In genomic region chr2:165015052-165015642, GRCh38 we compare ENCODE assay signal across 8 cellular contexts. TPM values are rescaled to one million over a fixed set of nuclear protein-coding genes. Genes with fewer than 3 reads are reported as not detected.
DNase-seq lines count a peak whose midpoint lies in the region; ATAC-seq and TF ChIP-seq lines count a peak whose summit lies in the region.

No MANE protein-coding gene starts in this region.

- DNase-seq in CD4-positive, alpha-beta memory T cell, result peak in 4 of 5 donors; percentile 15 to 28 (median 20)
- DNase-seq in NCI-H526 treated with DMSO at 0.1 percent for 48 hours (lab: John Stamatoyannopoulos, UW) (peak; percentile 50), erythroblast (lab: John Stamatoyannopoulos, UW) (peak; percentile 74 to 82), thyroid gland (peak; percentile 61 to 74)
- peak; percentile 5 to 29 for DNase-seq in activated CD8-positive, alpha-beta memory T cell treated with anti-CD3 and anti-CD28 coated beads for 1 hour (ENCODE audit: extremely low read depth in 1 of 2, low read depth in 1 of 2)
- DNase-seq in naive thymus-derived CD8-positive, alpha-beta T cell, result peak in 9 of 10 donors; percentile 15 to 68 (median 34)

- no peaks in the 10 kb centered on the region for H3K36me3 ChIP-seq in CD4-positive, alpha-beta memory T cell (ENCODE audit: insufficient read depth, low read length)
- H3K36me3 ChIP-seq in thyroid gland, result no peaks in the 10 kb centered on the region

- intact Hi-C loops in CD4-positive, alpha-beta memory T cell (cut with micrococcal nuclease), result no loop called here
- intact Hi-C loops in thyroid gland (cut with DNase I), result loop anchor here (10.0 kb wide), 1 partner anchor 280 kb away; no protein-coding TSS in a partner anchor

- TF ChIP-seq POLR2A in erythroblast (IDR thresholded peaks at IDR 0.05; ENCODE audit: low read length), result no peak
- TF ChIP-seq POLR2A in thyroid gland (IDR thresholded peaks at IDR 0.05), result no peak

- H3K27ac ChIP-seq in CD4-positive, alpha-beta memory T cell (ENCODE audit: low read depth, low read length), result no peak overlapping the region
- H3K27ac ChIP-seq in thyroid gland, result no peak overlapping the region

- H3K27me3 ChIP-seq in CD4-positive, alpha-beta memory T cell (ENCODE audit: insufficient read depth, low read length), result no peaks in the 10 kb centered on the region
- H3K27me3 ChIP-seq in thyroid gland, result no peaks in the 10 kb centered on the region

- H3K4me1 Mint-ChIP-seq in CD4-positive, alpha-beta memory T cell, result no peaks in the 10 kb centered on the region
- H3K4me1 Mint-ChIP-seq in naive thymus-derived CD8-positive, alpha-beta T cell, result peaks cover 0 to 16% (median under 1%) of the 10 kb centered on the region in 4 donors

- peaks cover 4 to 5% of the 10 kb centered on the region in 2 donors for H3K27me3 Mint-ChIP-seq in CD4-positive, alpha-beta memory T cell
- H3K27me3 Mint-ChIP-seq in naive thymus-derived CD8-positive, alpha-beta T cell, result peaks cover 2 to 16% (median 8%) of the 10 kb centered on the region in 5 donors

- H3K27ac Mint-ChIP-seq in CD4-positive, alpha-beta memory T cell, result no peak overlapping the region
- no peak overlapping the region for H3K27ac Mint-ChIP-seq in naive thymus-derived CD8-positive, alpha-beta T cell

- POLR2A ChIA-PET in CD4-positive, alpha-beta memory T cell (lab: Charles Lee; ENCODE audit: partially characterized antibody), result no interaction called here
- POLR2A ChIA-PET in naive thymus-derived CD8-positive, alpha-beta T cell (lab: Charles Lee), result no interaction called here

- no peaks in the 10 kb centered on the region for H3K9me3 ChIP-seq in CD4-positive, alpha-beta memory T cell (ENCODE audit: control insufficient read depth in 1 of 2, low read length in 2 of 2)
- H3K9me3 ChIP-seq in thyroid gland, result no peaks in the 10 kb centered on the region

- no peaks in the 10 kb centered on the region for H3K36me3 Mint-ChIP-seq in CD4-positive, alpha-beta memory T cell
- H3K36me3 Mint-ChIP-seq in naive thymus-derived CD8-positive, alpha-beta T cell, result no peaks in the 10 kb centered on the region

- WGBS in thyroid gland, 2 donors, result 18 to 20% methylated on average over 4 of the region's 4 CpGs

- no peaks in the 10 kb centered on the region for H3K4me1 ChIP-seq in CD4-positive, alpha-beta memory T cell (ENCODE audit: insufficient read depth, low read length)
- no peaks in the 10 kb centered on the region for H3K4me1 ChIP-seq in thyroid gland

- no peak overlapping the region for H3K4me3 Mint-ChIP-seq in CD4-positive, alpha-beta memory T cell
- no peak overlapping the region for H3K4me3 Mint-ChIP-seq in naive thymus-derived CD8-positive, alpha-beta T cell

- H3K4me3 ChIP-seq in CD4-positive, alpha-beta memory T cell (ENCODE audit: low read length in 2 of 2), result no peak overlapping the region
- no peak overlapping the region for H3K4me3 ChIP-seq in thyroid gland (replicated peaks in 1 of 3)

- H3K9me3 Mint-ChIP-seq in CD4-positive, alpha-beta memory T cell, result no peaks in the 10 kb centered on the region
- H3K9me3 Mint-ChIP-seq in naive thymus-derived CD8-positive, alpha-beta T cell, result no peaks in the 10 kb centered on the region

- ATAC-seq in GM19328 (IDR thresholded peaks at IDR 0.05; ENCODE audit: unreplicated experiment) (peak; percentile 60), HG03439 (IDR thresholded peaks at IDR 0.05; ENCODE audit: unreplicated experiment) (peak; percentile 83)
- ATAC-seq in naive thymus-derived CD8-positive, alpha-beta T cell, result peak in 1 of 2 donors; percentile 43

- CTCF ChIA-PET in CD4-positive, alpha-beta memory T cell (lab: Charles Lee; ENCODE audit: partially characterized antibody), result interaction anchor here (0.8 to 1.4 kb wide), 4 partner anchors 14 to 859 kb away, joined by 3 to 6 read pairs (median 4); no protein-coding TSS in a partner anchor

- TF ChIP-seq CTCF in thyroid gland (IDR thresholded peaks at IDR 0.05), result peak; percentile 45 to 88 (median 62)

RNA-seq across cellular contexts. Expression of gene SLC38A11, which starts 59.8 kb away (rescaled TPM):
- total RNA-seq in CD4-positive, alpha-beta memory T cell, result not detected
- polyA plus RNA-seq in CD4-positive, alpha-beta memory T cell, result not detected
- under 1 TPM; 0.42 to 0.74 TPM for total RNA-seq in naive thymus-derived CD8-positive, alpha-beta T cell
- polyA plus RNA-seq in naive thymus-derived CD8-positive, alpha-beta T cell, result not detected
- total RNA-seq in thyroid gland, result 1 to 10 TPM in 2 of 4 donors, not detected in 2; 1.2 to 3.7 TPM

Comparison
In these comparisons a context has a peak if more than half of its experiments do, and no peak if none do; other contexts are left out.
1. DNase-seq: peak in every context shown above with its lines; median percentile 78 in erythroblast; 68 in thyroid gland; 50 in NCI-H526 treated with DMSO at 0.1 percent for 48 hours; 34 in naive thymus-derived CD8-positive, alpha-beta T cell; 20 in CD4-positive, alpha-beta memory T cell; 17 in activated CD8-positive, alpha-beta memory T cell treated with anti-CD3 and anti-CD28 coated beads for 1 hour.